ENCODE assay signal across 21 cellular contexts in genomic region chr5:52604151-52604550, GRCh38.
"Had no signal": no experiment of that assay in that cellular context is flagged by ENCODE, and none has a peak within 500 bp of the region (broad histone marks: within the 10 kb centered on the region; RNA-seq: fewer than 3 reads in every experiment).

No MANE protein-coding gene starts in this region.

- H3K4me3 ChIP-seq: ascending aorta, breast epithelium, esophagus squamous epithelium, lower lobe of right lung, thyroid gland had no signal

- H3K9me3 Mint-ChIP-seq: activated CD8-positive, alpha-beta T cell treated with anti-CD3 and anti-CD28 coated beads for 36 hours; activated T-helper 2 cell treated with anti-CD3 and anti-CD28 coated beads, Interferon-gamma antibody, Interleukin-2, Interleukin-4, amounts not matched to agents 10 μg/mL and 5 μg/mL and 100 μg/mL, durations not matched to agents 14 hours and 24 hours and 36 hours had no signal

- H3K27me3 ChIP-seq: ascending aorta, breast epithelium, esophagus squamous epithelium, thyroid gland had no signal

- H3K27ac ChIP-seq: ascending aorta, breast epithelium, esophagus squamous epithelium, lower lobe of right lung, thyroid gland had no signal

- ATAC-seq: activated CD8-positive, alpha-beta T cell treated with anti-CD3 and anti-CD28 coated beads for 36 hours; lower lobe of right lung; natural killer cell treated with Interleukin-12 subunit alpha and Interleukin-12 subunit beta and Interleukin-15 and Interleukin-18, amount 100 ng/mL, for 72 hours had no signal

- H3K4me3 Mint-ChIP-seq: activated CD8-positive, alpha-beta T cell treated with anti-CD3 and anti-CD28 coated beads for 36 hours; natural killer cell treated with Interleukin-12 subunit alpha and Interleukin-12 subunit beta and Interleukin-15 and Interleukin-18, amount 100 ng/mL, for 72 hours had no signal

- H3K36me3 Mint-ChIP-seq: natural killer cell treated with Interleukin-12 subunit alpha and Interleukin-12 subunit beta and Interleukin-15 and Interleukin-18, amount 100 ng/mL, for 72 hours had no signal

- H3K9me3 ChIP-seq: ascending aorta, breast epithelium, esophagus squamous epithelium, lower lobe of right lung, thyroid gland had no signal

- H3K4me1 ChIP-seq: ascending aorta, breast epithelium, esophagus squamous epithelium, lower lobe of right lung, thyroid gland had no signal

- H3K27ac Mint-ChIP-seq: activated CD8-positive, alpha-beta T cell treated with anti-CD3 and anti-CD28 coated beads for 36 hours; activated T-helper 2 cell treated with anti-CD3 and anti-CD28 coated beads, Interferon-gamma antibody, Interleukin-2, Interleukin-4, amounts not matched to agents 10 μg/mL and 5 μg/mL and 100 μg/mL, durations not matched to agents 14 hours and 24 hours and 36 hours; natural killer cell treated with Interleukin-12 subunit alpha and Interleukin-12 subunit beta and Interleukin-15 and Interleukin-18, amount 100 ng/mL, for 72 hours had no signal

- H3K27me3 Mint-ChIP-seq: activated CD8-positive, alpha-beta T cell treated with anti-CD3 and anti-CD28 coated beads for 36 hours had no signal

- H3K36me3 ChIP-seq: ascending aorta, breast epithelium, esophagus squamous epithelium, lower lobe of right lung, thyroid gland had no signal

- DNase-seq: activated CD4-positive, alpha-beta T cell treated with anti-CD3 and anti-CD28 coated beads for 48 hours; activated CD4-positive, CD25-positive, alpha-beta regulatory T cell; activated CD8-positive, alpha-beta T cell treated with anti-CD3 and anti-CD28 coated beads for 36 hours; activated naive CD4-positive, alpha-beta T cell treated with anti-CD3 and anti-CD28 coated beads, Interleukin-2, amount 50 U/mL, for 16 hours; activated T-cell treated with anti-CD3 and anti-CD28 coated beads, Interleukin-2, amount 50 U/mL, for 1 hour; cortex of kidney; effector CD4-positive, alpha-beta T cell; esophagus squamous epithelium; lower lobe of right lung; posterior cingulate gyrus; retina; stimulated activated CD4-positive, alpha-beta T cell treated with anti-CD3 and anti-CD28 coated beads, Interleukin-12 subunit alpha, Interleukin-12 subunit beta, amount 100 ng/mL, for 4 hours; stimulated activated CD4-positive, alpha-beta T cell treated with anti-CD3 and anti-CD28 coated beads, Interleukin-1b, Interleukin-23, amount 100 ng/mL, for 48 hours; stimulated activated CD8-positive, alpha-beta memory T cell treated with anti-CD3 and anti-CD28 coated beads, Interleukin-4, amount 100 ng/mL, for 48 hours; stimulated activated naive CD4-positive, alpha-beta T cell treated with Interleukin-2 at 50 U/mL for 16 hours; T1000; thyroid gland had no signal
